13 cellular contexts compared by ENCODE assay signal in the genomic region with DNA sequence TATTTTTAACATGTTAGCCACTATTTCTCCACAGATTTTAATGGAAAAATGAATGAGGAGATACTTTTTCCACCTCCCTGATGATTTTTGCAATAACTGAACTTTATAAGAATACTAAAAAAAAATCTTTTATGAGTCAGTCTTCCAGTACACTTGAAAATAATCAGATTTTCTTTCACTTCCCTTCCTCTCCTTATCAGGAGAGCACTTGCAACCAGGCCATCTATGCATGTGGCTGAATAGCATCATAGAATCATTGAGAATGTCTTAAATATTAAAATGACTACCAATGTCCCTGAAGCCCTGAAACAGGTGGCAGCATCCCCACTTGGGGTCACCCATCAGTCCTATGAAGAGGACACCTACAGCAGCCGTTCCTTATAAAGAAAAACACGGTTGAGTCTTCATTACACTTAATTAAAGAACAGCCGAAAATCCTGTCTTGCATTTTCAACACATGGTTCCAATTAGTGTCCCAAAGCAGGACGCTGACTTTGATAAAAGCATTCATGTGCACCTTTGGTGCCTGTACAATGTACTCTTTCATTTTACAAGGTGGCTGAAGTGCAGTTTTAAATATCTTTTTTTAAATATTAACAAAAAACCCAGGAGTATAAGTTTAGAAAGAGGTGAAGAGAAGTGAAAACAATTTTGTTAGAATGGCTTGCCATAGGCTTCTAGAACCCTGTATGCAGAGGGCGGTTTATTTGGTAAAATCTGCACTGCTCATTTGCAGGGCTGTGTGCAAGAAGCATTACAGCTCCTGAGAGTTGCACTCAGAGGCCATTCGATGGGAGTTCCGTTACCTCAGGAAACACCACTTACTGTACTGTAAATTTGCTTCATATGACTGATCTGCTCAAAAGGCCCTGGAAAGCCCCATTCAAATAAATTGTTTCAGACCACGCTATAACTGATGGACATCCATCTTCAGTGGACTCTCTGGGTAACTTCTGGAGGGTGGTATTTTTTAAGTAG.
DNase-seq lines count a peak whose midpoint lies in the region; ATAC-seq and TF ChIP-seq lines count a peak whose summit lies in the region.
"Had no signal": no experiment of that assay in that cellular context is flagged by ENCODE, and none has a peak within 500 bp of the region (broad histone marks: within the 10 kb centered on the region; RNA-seq: fewer than 3 reads in every experiment).

No MANE protein-coding gene starts in this region.

- DNase-seq in NCI-H2029 (lab: John Stamatoyannopoulos, UW) (no peak), cerebellar cortex (ENCODE audit: low spot score) (no peak), immature natural killer cell (no peak), NCI-H1930 (lab: John Stamatoyannopoulos, UW) (no peak)
- DNase-seq: activated CD8-positive, alpha-beta memory T cell treated with anti-CD3 and anti-CD28 coated beads, Interleukin-2, amount 10 ng/mL, durations not matched to agents 7 days and 5 days; AML-193; NK-92 treated with Interleukin-12 subunit alpha and Interleukin-12 subunit beta, amount 100 ng/mL, for 24 hours had no signal

- H2AFZ ChIP-seq in OCI-LY3 (ENCODE audit: low read depth, low read length) = no peak overlapping the region

- TF ChIP-seq CTCF in OCI-LY3 (IDR thresholded peaks at IDR 0.05; ENCODE audit: low read depth, low read length) = no peak

- H3K9me3 Mint-ChIP-seq in immature natural killer cell = peaks cover 0 to 12% (median 5%) of the 10 kb centered on the region in 6 donors

- peak; percentile 39 for ATAC-seq in GM18499 (IDR thresholded peaks at IDR 0.05; ENCODE audit: insufficient read depth, unreplicated experiment)
- peak; percentile 56 for ATAC-seq in GM21360 (IDR thresholded peaks at IDR 0.05; ENCODE audit: unreplicated experiment)
- peak; percentile 67 for ATAC-seq in HG03025 (IDR thresholded peaks at IDR 0.05; ENCODE audit: low FRiP score, unreplicated experiment)
- ATAC-seq: activated CD8-positive, alpha-beta memory T cell treated with anti-CD3 and anti-CD28 coated beads, Interleukin-2, amount 10 ng/mL, durations not matched to agents 7 days and 5 days; sciatic nerve had no signal

- peak overlapping the region; percentile 79 for H3K4me2 ChIP-seq in OCI-LY3 (ENCODE audit: low read length)

- H3K27ac Mint-ChIP-seq in immature natural killer cell = no peak overlapping the region
- H3K27ac Mint-ChIP-seq: activated CD8-positive, alpha-beta memory T cell treated with anti-CD3 and anti-CD28 coated beads, Interleukin-2, amount 10 ng/mL, durations not matched to agents 7 days and 5 days; type B pancreatic cell had no signal

- H3K27ac ChIP-seq in OCI-LY3 (ENCODE audit: low read length) = peak overlapping the region; percentile 66

- H3K36me3 ChIP-seq in OCI-LY3 (replicated peaks; ENCODE audit: low read depth, low read length) = no peaks in the 10 kb centered on the region

- no peaks in the 10 kb centered on the region for H4K20me1 ChIP-seq in OCI-LY3 (ENCODE audit: insufficient read depth, low read length)

- peaks cover 41% of the 10 kb centered on the region for H3K4me1 ChIP-seq in OCI-LY3 (ENCODE audit: low read length)

- H3K36me3 Mint-ChIP-seq in immature natural killer cell = no peaks in the 10 kb centered on the region
- H3K36me3 Mint-ChIP-seq: activated CD8-positive, alpha-beta memory T cell treated with anti-CD3 and anti-CD28 coated beads, Interleukin-2, amount 10 ng/mL, durations not matched to agents 7 days and 5 days; type B pancreatic cell had no signal

- H3K4me1 Mint-ChIP-seq in immature natural killer cell = no peaks in the 10 kb centered on the region
- H3K4me1 Mint-ChIP-seq: activated CD8-positive, alpha-beta memory T cell treated with anti-CD3 and anti-CD28 coated beads, Interleukin-2, amount 10 ng/mL, durations not matched to agents 7 days and 5 days had no signal

- peak overlapping the region; percentile 48 for H3K4me3 ChIP-seq in OCI-LY3 (ENCODE audit: low read length)

- H3K27me3 Mint-ChIP-seq in immature natural killer cell (ENCODE audit: low read depth in 3 of 3) = peaks cover 0 to 4% (median 4%) of the 10 kb centered on the region in 3 donors

- no peak overlapping the region for H3K4me3 Mint-ChIP-seq in immature natural killer cell
- H3K4me3 Mint-ChIP-seq: activated CD8-positive, alpha-beta memory T cell treated with anti-CD3 and anti-CD28 coated beads, Interleukin-2, amount 10 ng/mL, durations not matched to agents 7 days and 5 days; type B pancreatic cell had no signal

- H3K79me2 ChIP-seq in OCI-LY3 (ENCODE audit: low read length) = no peaks in the 10 kb centered on the region

- no peaks in the 10 kb centered on the region for H3K27me3 ChIP-seq in OCI-LY3 (ENCODE audit: low read depth, low read length)

- H3K9ac ChIP-seq in OCI-LY3 (ENCODE audit: low read length) = 0 out of 2 replicates have a peak overlapping the region, but pooled peaks have one; percentile 9

- no peaks in the 10 kb centered on the region for H3K9me3 ChIP-seq in OCI-LY3 (ENCODE audit: insufficient read depth, low read length)
